Comparison of ENCODE assay signal across 32 cellular contexts in the genomic region with DNA sequence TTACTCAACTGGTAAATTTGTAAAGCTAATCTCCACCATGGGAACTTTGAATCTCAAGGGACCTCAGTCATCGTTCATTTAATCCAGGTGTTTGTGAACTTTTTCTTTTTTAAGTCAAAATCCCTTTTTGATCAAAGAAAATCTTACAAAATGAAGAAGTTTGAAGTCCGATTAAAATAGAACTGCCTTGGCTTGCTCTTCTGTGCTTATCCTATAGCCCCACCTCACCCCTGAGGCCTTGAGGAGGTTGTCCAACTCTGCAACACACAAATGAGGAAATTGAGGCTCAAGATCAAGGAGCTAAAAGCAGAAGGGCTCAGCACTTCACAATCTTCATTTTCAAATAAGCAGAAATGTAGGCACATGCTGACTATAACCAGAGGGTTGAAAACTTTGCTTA.
"Had no signal": no experiment of that assay in that cellular context is flagged by ENCODE, and none has a peak within 500 bp of the region (broad histone marks: within the 10 kb centered on the region; RNA-seq: fewer than 3 reads in every experiment).

No MANE protein-coding gene starts in this region.

- H3K36me3 Mint-ChIP-seq: activated naive CD4-positive, alpha-beta T cell treated with anti-CD3 and anti-CD28 coated beads, Interleukin-2, amount 50 U/mL, for 72 hours; brain had no signal

- H3K4me1 Mint-ChIP-seq: activated CD4-positive, alpha-beta T cell treated with anti-CD3 and anti-CD28 coated beads, Interleukin-2, amount 10 ng/mL, durations not matched to agents 24 days and 14 days; activated naive CD8-positive, alpha-beta T cell treated with anti-CD3 and anti-CD28 coated beads, Interleukin-2, amount 50 U/mL, for 24 hours had no signal

- H3K36me3 ChIP-seq: Peyer's patch had no signal

- H3K27ac ChIP-seq: Peyer's patch, RWPE1 had no signal

- H3K9me3 ChIP-seq: Peyer's patch had no signal

- H3K27me3 ChIP-seq: Peyer's patch had no signal

- H3K4me3 ChIP-seq: Peyer's patch had no signal

- DNase-seq: activated CD4-positive, alpha-beta T cell treated with anti-CD3 and anti-CD28 coated beads, Interleukin-2, amount 10 ng/mL, durations not matched to agents 24 days and 14 days; activated CD4-positive, alpha-beta T cell treated with anti-CD3 and anti-CD28 coated beads, Interleukin-2, amount 50 U/mL, for 4 hours; activated CD8-positive, alpha-beta T cell treated with anti-CD3 and anti-CD28 coated beads, Interleukin-2, amount 10 ng/mL, durations not matched to agents 7 days and 5 days; activated gamma-delta T cell treated with Interleukin-2 at 50 U/mL for 16 hours; activated naive CD4-positive, alpha-beta T cell treated with anti-CD3 and anti-CD28 coated beads for 36 hours; activated naive CD8-positive, alpha-beta T cell treated with anti-CD3 and anti-CD28 coated beads, Interleukin-2, amount 50 U/mL, for 24 hours; activated T-cell treated with anti-CD3 and anti-CD28 coated beads for 4 hours; activated T-cell treated with anti-CD3 and anti-CD28 coated beads, Interleukin-2, amount 50 U/mL, for 4 hours; anterior cingulate cortex; caudate nucleus; cerebellar nuclear complex; KG1; MM.1S; MV-4-11; NCI-H1092 treated with DMSO at 0.1 percent for 48 hours; NCI-H1417 treated with DMSO at 0.1 percent for 48 hours; NCI-H1930; NCI-H2081 treated with DMSO at 0.1 percent for 48 hours; NCI-H226; NCI-H524 treated with DMSO at 0.1 percent for 48 hours; NCI-H748 treated with DMSO at 0.1 percent for 48 hours; NK-92 treated with Interleukin-12 subunit alpha and Interleukin-12 subunit beta, amount 100 ng/mL, for 24 hours; PC-3; Peyer's patch; SIG-M5; T1000 had no signal

- H3K9me3 Mint-ChIP-seq: activated CD4-positive, alpha-beta T cell treated with anti-CD3 and anti-CD28 coated beads, Interleukin-2, amount 10 ng/mL, durations not matched to agents 24 days and 14 days; activated naive CD4-positive, alpha-beta T cell treated with anti-CD3 and anti-CD28 coated beads, Interleukin-2, amount 50 U/mL, for 72 hours; activated T-helper 1 cell treated with anti-CD3 and anti-CD28 coated beads, Interleukin-12 subunit alpha, Interleukin-12 subunit beta, Interleukin-2, Interleukin-4 antibody, amounts not matched to agents 30 ng/mL and 10 ng/mL and 1 ng/mL, durations not matched to agents 14 hours and 24 hours and 36 hours had no signal

- H3K27ac Mint-ChIP-seq: activated CD4-positive, alpha-beta T cell treated with anti-CD3 and anti-CD28 coated beads, Interleukin-2, amount 10 ng/mL, durations not matched to agents 24 days and 14 days; activated CD8-positive, alpha-beta T cell treated with anti-CD3 and anti-CD28 coated beads, Interleukin-2, amount 10 ng/mL, durations not matched to agents 7 days and 5 days; activated naive CD4-positive, alpha-beta T cell treated with anti-CD3 and anti-CD28 coated beads for 36 hours; activated naive CD4-positive, alpha-beta T cell treated with anti-CD3 and anti-CD28 coated beads, Interleukin-2, amount 50 U/mL, for 72 hours; activated naive CD8-positive, alpha-beta T cell treated with anti-CD3 and anti-CD28 coated beads, Interleukin-2, amount 50 U/mL, for 24 hours; activated T-helper 1 cell treated with anti-CD3 and anti-CD28 coated beads, Interleukin-12 subunit alpha, Interleukin-12 subunit beta, Interleukin-2, Interleukin-4 antibody, amounts not matched to agents 30 ng/mL and 10 ng/mL and 1 ng/mL, durations not matched to agents 14 hours and 24 hours and 36 hours; brain had no signal

- ATAC-seq: activated CD8-positive, alpha-beta T cell treated with anti-CD3 and anti-CD28 coated beads, Interleukin-2, amount 10 ng/mL, durations not matched to agents 7 days and 5 days; activated naive CD4-positive, alpha-beta T cell treated with anti-CD3 and anti-CD28 coated beads, Interleukin-2, amount 50 U/mL, for 72 hours; activated naive CD8-positive, alpha-beta T cell treated with anti-CD3 and anti-CD28 coated beads, Interleukin-2, amount 50 U/mL, for 24 hours; activated T-cell treated with anti-CD3 and anti-CD28 coated beads, Interleukin-2, amount 50 U/mL, for 4 hours; PC-3; Right ventricle myocardium inferior; SK-N-SH treated with all-trans-retinoic acid at 6 μM for 48 hours had no signal

- H3K4me1 ChIP-seq: Peyer's patch had no signal

- H3K4me3 Mint-ChIP-seq: activated CD4-positive, alpha-beta T cell treated with anti-CD3 and anti-CD28 coated beads, Interleukin-2, amount 10 ng/mL, durations not matched to agents 24 days and 14 days; activated CD8-positive, alpha-beta T cell treated with anti-CD3 and anti-CD28 coated beads, Interleukin-2, amount 10 ng/mL, durations not matched to agents 7 days and 5 days; activated naive CD4-positive, alpha-beta T cell treated with anti-CD3 and anti-CD28 coated beads for 36 hours; activated naive CD8-positive, alpha-beta T cell treated with anti-CD3 and anti-CD28 coated beads, Interleukin-2, amount 50 U/mL, for 24 hours; activated T-cell treated with anti-CD3 and anti-CD28 coated beads, Interleukin-2, amount 50 U/mL, for 4 hours; activated T-helper 1 cell treated with anti-CD3 and anti-CD28 coated beads, Interleukin-12 subunit alpha, Interleukin-12 subunit beta, Interleukin-2, Interleukin-4 antibody, amounts not matched to agents 30 ng/mL and 10 ng/mL and 1 ng/mL, durations not matched to agents 14 hours and 24 hours and 36 hours; brain had no signal
